In the genomic region with DNA sequence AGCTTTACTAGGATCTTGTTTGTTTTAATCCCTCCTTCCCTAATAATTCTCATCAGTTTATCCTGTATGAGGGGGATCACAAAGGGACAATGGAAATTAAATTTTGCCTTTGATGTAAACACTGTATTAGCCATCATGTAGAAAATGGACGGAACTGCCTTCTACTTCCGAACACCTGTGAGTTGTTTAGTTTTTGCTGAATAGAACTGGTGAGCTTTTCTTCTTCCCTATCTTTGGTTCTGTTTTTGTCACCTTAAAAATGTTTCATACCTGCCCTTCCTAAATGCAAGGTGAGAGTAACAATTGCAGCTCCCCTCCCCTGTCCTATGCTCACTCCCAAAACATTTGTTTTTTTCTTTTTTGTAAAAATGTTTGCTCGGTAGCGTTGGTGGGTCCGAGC, we compare ENCODE assay signal across 1 cellular context.
TF ChIP-seq lines count a peak whose summit lies in the region.

No MANE protein-coding gene starts in this region.

TF ChIP-seq in HepG2, 621 proteins besides CTCF, POLR2A, EP300 and RAD21 (continued from another document and continues in another):
- no peak for TF ChIP-seq NPAS2 (CRISPR knock-in tag; IDR thresholded peaks at IDR 0.05; ENCODE audit: borderline replicate concordance)
- no peak for TF ChIP-seq REXO4 (CRISPR knock-in tag; IDR thresholded peaks at IDR 0.05; ENCODE audit: borderline replicate concordance)
- no peak for TF ChIP-seq ZFAT (CRISPR knock-in tag; conservative IDR thresholded peaks at IDR 0.05)
- no peak for TF ChIP-seq ZNF333 (CRISPR knock-in tag; IDR thresholded peaks at IDR 0.05; ENCODE audit: borderline replicate concordance)
- TF ChIP-seq PCBP2 (optimal IDR thresholded peaks at IDR 0.05; ENCODE audit: low read depth, low read length, poor library complexity, severe bottlenecking): no peak
- no peak for TF ChIP-seq ZNF780A (CRISPR knock-in tag; IDR thresholded peaks at IDR 0.05)
- TF ChIP-seq GZF1 (CRISPR knock-in tag; IDR thresholded peaks at IDR 0.05): no peak
- no peak for TF ChIP-seq SMC3 (IDR thresholded peaks at IDR 0.05; ENCODE audit: low read length)
- no peak for TF ChIP-seq PAX8 (CRISPR knock-in tag; IDR thresholded peaks at IDR 0.05; ENCODE audit: borderline replicate concordance)
- TF ChIP-seq ZNF709 (CRISPR knock-in tag; IDR thresholded peaks at IDR 0.05): no peak
- TF ChIP-seq PHF20 (CRISPR knock-in tag; IDR thresholded peaks at IDR 0.05): no peak
- TF ChIP-seq FOXM1 (CRISPR knock-in tag; IDR thresholded peaks at IDR 0.05): no peak
- no peak for TF ChIP-seq ATAD3A (CRISPR knock-in tag; IDR thresholded peaks at IDR 0.05)
- no peak for TF ChIP-seq ZNF33B (CRISPR knock-in tag; IDR thresholded peaks at IDR 0.05)
- no peak for TF ChIP-seq STAT5B (CRISPR knock-in tag; IDR thresholded peaks at IDR 0.05)
- TF ChIP-seq ZNF562 (CRISPR knock-in tag; IDR thresholded peaks at IDR 0.05; ENCODE audit: borderline replicate concordance): no peak
- TF ChIP-seq ZNF891 (CRISPR knock-in tag; IDR thresholded peaks at IDR 0.05): no peak
- no peak for TF ChIP-seq SRSF9 (IDR thresholded peaks at IDR 0.05; ENCODE audit: borderline replicate concordance, insufficient read depth, low read depth, low read length, poor library complexity, severe bottlenecking)
- no peak for TF ChIP-seq ZNF766 (CRISPR knock-in tag; IDR thresholded peaks at IDR 0.05; ENCODE audit: borderline replicate concordance)
- TF ChIP-seq ASH2L (IDR thresholded peaks at IDR 0.05; ENCODE audit: insufficient read length, low read depth, low read length): no peak
- no peak for TF ChIP-seq BRCA1 (CRISPR knock-in tag; IDR thresholded peaks at IDR 0.05)
- TF ChIP-seq ZNF629 (CRISPR knock-in tag; conservative IDR thresholded peaks at IDR 0.05): no peak
- 0 out of 2 replicates have a peak, but pooled peaks have one; percentile 35 for TF ChIP-seq GTF3A (CRISPR knock-in tag; conservative IDR thresholded peaks at IDR 0.05)
- TF ChIP-seq, protein P1, sequence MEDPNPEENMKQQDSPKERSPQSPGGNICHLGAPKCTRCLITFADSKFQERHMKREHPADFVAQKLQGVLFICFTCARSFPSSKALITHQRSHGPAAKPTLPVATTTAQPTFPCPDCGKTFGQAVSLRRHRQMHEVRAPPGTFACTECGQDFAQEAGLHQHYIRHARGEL (CRISPR knock-in tag; IDR thresholded peaks at IDR 0.05): no peak
- TF ChIP-seq ZNF350 (CRISPR knock-in tag; IDR thresholded peaks at IDR 0.05; ENCODE audit: borderline replicate concordance, low read depth): no peak
- no peak for TF ChIP-seq ATF6 (CRISPR knock-in tag; conservative IDR thresholded peaks at IDR 0.05)
- TF ChIP-seq BATF2 (CRISPR knock-in tag; IDR thresholded peaks at IDR 0.05): no peak
- no peak for TF ChIP-seq ZNF75D (CRISPR knock-in tag; IDR thresholded peaks at IDR 0.05; ENCODE audit: borderline replicate concordance)
- no peak; the same call in 1 of the 2 replicates for TF ChIP-seq ZNF761 (CRISPR knock-in tag; conservative IDR thresholded peaks at IDR 0.05)
- TF ChIP-seq ZNF512 (CRISPR knock-in tag; IDR thresholded peaks at IDR 0.05): peak; percentile 92
- TF ChIP-seq SCMH1 (CRISPR knock-in tag; IDR thresholded peaks at IDR 0.05; ENCODE audit: borderline replicate concordance): no peak
- TF ChIP-seq FIP1L1 (IDR thresholded peaks at IDR 0.05; ENCODE audit: borderline replicate concordance, insufficient read depth, low read depth, low read length): no peak
- TF ChIP-seq RFX3 (CRISPR knock-in tag; IDR thresholded peaks at IDR 0.05): no peak
- TF ChIP-seq SIX4 (CRISPR knock-in tag; IDR thresholded peaks at IDR 0.05): no peak
- TF ChIP-seq ZNF256 (CRISPR knock-in tag; conservative IDR thresholded peaks at IDR 0.05): no peak
- no peak for TF ChIP-seq GFI1 (CRISPR knock-in tag; IDR thresholded peaks at IDR 0.05; ENCODE audit: borderline replicate concordance)
- TF ChIP-seq, protein P2, sequence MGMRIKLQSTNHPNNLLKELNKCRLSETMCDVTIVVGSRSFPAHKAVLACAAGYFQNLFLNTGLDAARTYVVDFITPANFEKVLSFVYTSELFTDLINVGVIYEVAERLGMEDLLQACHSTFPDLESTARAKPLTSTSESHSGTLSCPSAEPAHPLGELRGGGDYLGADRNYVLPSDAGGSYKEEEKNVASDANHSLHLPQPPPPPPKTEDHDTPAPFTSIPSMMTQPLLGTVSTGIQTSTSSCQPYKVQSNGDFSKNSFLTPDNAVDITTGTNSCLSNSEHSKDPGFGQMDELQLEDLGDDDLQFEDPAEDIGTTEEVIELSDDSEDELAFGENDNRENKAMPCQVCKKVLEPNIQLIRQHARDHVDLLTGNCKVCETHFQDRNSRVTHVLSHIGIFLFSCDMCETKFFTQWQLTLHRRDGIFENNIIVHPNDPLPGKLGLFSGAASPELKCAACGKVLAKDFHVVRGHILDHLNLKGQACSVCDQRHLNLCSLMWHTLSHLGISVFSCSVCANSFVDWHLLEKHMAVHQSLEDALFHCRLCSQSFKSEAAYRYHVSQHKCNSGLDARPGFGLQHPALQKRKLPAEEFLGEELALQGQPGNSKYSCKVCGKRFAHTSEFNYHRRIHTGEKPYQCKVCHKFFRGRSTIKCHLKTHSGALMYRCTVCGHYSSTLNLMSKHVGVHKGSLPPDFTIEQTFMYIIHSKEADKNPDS (CRISPR knock-in tag; IDR thresholded peaks at IDR 0.05): no peak
- no peak for TF ChIP-seq HDAC6 (IDR thresholded peaks at IDR 0.05; ENCODE audit: low read depth, low read length)
- no peak; the same call in 1 of the 2 replicates for TF ChIP-seq MEIS1 (CRISPR knock-in tag; IDR thresholded peaks at IDR 0.05; ENCODE audit: borderline replicate concordance)
- TF ChIP-seq ESRRA (CRISPR knock-in tag; IDR thresholded peaks at IDR 0.05; ENCODE audit: low read depth): no peak
- no peak for TF ChIP-seq KLF11 (CRISPR knock-in tag; IDR thresholded peaks at IDR 0.05)
- TF ChIP-seq HNRNPL (IDR thresholded peaks at IDR 0.05; ENCODE audit: low read depth, low read length): no peak
- TF ChIP-seq ZBTB2 (CRISPR knock-in tag; IDR thresholded peaks at IDR 0.05; ENCODE audit: low read depth): no peak
- TF ChIP-seq, protein P3, sequence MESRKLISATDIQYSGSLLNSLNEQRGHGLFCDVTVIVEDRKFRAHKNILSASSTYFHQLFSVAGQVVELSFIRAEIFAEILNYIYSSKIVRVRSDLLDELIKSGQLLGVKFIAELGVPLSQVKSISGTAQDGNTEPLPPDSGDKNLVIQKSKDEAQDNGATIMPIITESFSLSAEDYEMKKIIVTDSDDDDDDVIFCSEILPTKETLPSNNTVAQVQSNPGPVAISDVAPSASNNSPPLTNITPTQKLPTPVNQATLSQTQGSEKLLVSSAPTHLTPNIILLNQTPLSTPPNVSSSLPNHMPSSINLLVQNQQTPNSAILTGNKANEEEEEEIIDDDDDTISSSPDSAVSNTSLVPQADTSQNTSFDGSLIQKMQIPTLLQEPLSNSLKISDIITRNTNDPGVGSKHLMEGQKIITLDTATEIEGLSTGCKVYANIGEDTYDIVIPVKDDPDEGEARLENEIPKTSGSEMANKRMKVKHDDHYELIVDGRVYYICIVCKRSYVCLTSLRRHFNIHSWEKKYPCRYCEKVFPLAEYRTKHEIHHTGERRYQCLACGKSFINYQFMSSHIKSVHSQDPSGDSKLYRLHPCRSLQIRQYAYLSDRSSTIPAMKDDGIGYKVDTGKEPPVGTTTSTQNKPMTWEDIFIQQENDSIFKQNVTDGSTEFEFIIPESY (CRISPR knock-in tag; IDR thresholded peaks at IDR 0.05): no peak
- TF ChIP-seq POLR2AphosphoS2 (IDR thresholded peaks at IDR 0.05; ENCODE audit: low read depth, low read length): no peak
- no peak for TF ChIP-seq ZNF282 (IDR thresholded peaks at IDR 0.05; ENCODE audit: partially characterized antibody)
- no peak for TF ChIP-seq FOXK2 (IDR thresholded peaks at IDR 0.05)
- no peak for TF ChIP-seq ZNF773 (CRISPR knock-in tag; IDR thresholded peaks at IDR 0.05; ENCODE audit: borderline replicate concordance)
- no peak for TF ChIP-seq CHD4 (IDR thresholded peaks at IDR 0.05; ENCODE audit: borderline replicate concordance, low read length)
- peak; percentile 38; the same call in 1 of the 2 replicates for TF ChIP-seq ARNTL (CRISPR knock-in tag; IDR thresholded peaks at IDR 0.05)
- TF ChIP-seq XRCC5 (optimal IDR thresholded peaks at IDR 0.05; ENCODE audit: low read length): no peak
- no peak for TF ChIP-seq TBL1XR1 (IDR thresholded peaks at IDR 0.05; ENCODE audit: borderline replicate concordance, low read length, partially characterized antibody)
- TF ChIP-seq ATF1 (CRISPR knock-in tag; IDR thresholded peaks at IDR 0.05): no peak
- no peak for TF ChIP-seq TRIM24 (CRISPR knock-in tag; IDR thresholded peaks at IDR 0.05)
- TF ChIP-seq MXI1 (IDR thresholded peaks at IDR 0.05; ENCODE audit: borderline replicate concordance, low read depth, low read length): no peak
- no peak; the same call in 1 of the 2 replicates for TF ChIP-seq ZBTB21 (CRISPR knock-in tag; IDR thresholded peaks at IDR 0.05)
- TF ChIP-seq, protein P4, sequence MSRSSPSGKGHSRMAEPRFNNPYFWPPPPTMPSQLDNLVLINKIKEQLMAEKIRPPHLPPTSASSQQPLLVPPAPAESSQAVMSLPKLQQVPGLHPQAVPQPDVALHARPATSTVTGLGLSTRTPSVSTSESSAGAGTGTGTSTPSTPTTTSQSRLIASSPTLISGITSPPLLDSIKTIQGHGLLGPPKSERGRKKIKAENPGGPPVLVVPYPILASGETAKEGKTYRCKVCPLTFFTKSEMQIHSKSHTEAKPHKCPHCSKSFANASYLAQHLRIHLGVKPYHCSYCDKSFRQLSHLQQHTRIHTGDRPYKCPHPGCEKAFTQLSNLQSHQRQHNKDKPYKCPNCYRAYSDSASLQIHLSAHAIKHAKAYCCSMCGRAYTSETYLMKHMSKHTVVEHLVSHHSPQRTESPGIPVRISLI (CRISPR knock-in tag; IDR thresholded peaks at IDR 0.05; ENCODE audit: borderline replicate concordance): 0 out of 2 replicates have a peak, but pooled peaks have one; percentile 34
- no peak for TF ChIP-seq HNF4G (IDR thresholded peaks at IDR 0.05; ENCODE audit: borderline replicate concordance, low read depth, low read length)
- TF ChIP-seq HNF4G (CRISPR knock-in tag; IDR thresholded peaks at IDR 0.05; ENCODE audit: borderline replicate concordance, low read depth): no peak
- peak; percentile 71; the same call in 1 of the 2 replicates for TF ChIP-seq SNAPC2 (CRISPR knock-in tag; IDR thresholded peaks at IDR 0.05)
- no peak for TF ChIP-seq NFRKB (IDR thresholded peaks at IDR 0.05)
- 0 out of 2 replicates have a peak, but pooled peaks have one; percentile 12 for TF ChIP-seq DRAP1 (CRISPR knock-in tag; IDR thresholded peaks at IDR 0.05)
- no peak for TF ChIP-seq IRF1 (CRISPR knock-in tag; IDR thresholded peaks at IDR 0.05; ENCODE audit: low read depth)
- TF ChIP-seq YEATS2 (CRISPR knock-in tag; IDR thresholded peaks at IDR 0.05; ENCODE audit: borderline replicate concordance): no peak
- TF ChIP-seq RNF2 (conservative IDR thresholded peaks at IDR 0.05; ENCODE audit: low read depth): no peak
- no peak for TF ChIP-seq ZFP36L2 (CRISPR knock-in tag; IDR thresholded peaks at IDR 0.05)
- 0 out of 2 replicates have a peak, but pooled peaks have one; percentile 8 for TF ChIP-seq ONECUT2 (CRISPR knock-in tag; IDR thresholded peaks at IDR 0.05)
